Comparison of ENCODE assay signal across 9 cellular contexts in the genomic region with DNA sequence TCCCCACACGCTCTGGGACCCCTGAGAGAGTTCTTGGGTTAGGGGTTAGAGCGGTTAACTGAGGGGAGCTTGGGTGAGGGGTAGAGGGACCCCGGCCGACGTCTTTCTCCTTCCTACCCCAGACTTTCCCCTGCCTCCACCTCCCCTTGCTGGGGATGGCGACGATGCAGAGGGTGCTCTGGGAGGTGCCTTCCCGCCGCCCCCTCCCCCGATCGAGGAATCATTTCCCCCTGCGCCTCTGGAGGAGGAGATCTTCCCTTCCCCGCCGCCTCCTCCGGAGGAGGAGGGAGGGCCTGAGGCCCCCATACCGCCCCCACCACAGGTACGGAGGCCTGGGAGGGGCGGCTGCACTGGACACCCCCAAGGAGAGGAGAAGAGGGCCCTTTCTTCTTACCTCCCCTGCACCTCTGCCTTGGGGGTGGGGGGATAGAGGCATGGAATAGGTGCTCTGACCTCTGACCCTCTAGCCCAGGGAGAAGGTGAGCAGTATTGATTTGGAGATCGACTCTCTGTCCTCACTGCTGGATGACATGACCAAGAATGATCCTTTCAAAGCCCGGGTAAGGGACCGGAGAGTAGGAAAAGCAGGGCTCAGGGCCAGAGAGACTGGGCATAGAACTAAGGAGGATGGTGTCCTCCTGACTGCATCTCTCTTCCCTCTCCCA. TPM values are rescaled to one million over a fixed set of nuclear protein-coding genes. Genes with fewer than 3 reads are reported as not detected.
A peak's percentile ranks its signal among the peaks of the same experiment; 100 is the strongest.
DNase-seq lines count a peak whose midpoint lies in the region; ATAC-seq, FAIRE-seq and TF ChIP-seq lines count a peak whose summit lies in the region.
"Had no signal": no experiment of that assay in that cellular context is flagged by ENCODE, and none has a peak within 500 bp of the region (broad histone marks: within the 10 kb centered on the region; RNA-seq: fewer than 3 reads in every experiment).

No MANE protein-coding gene starts in this region.

- no peaks in the 10 kb centered on the region for H3K9me3 ChIP-seq in A673 (ENCODE audit: low read depth, low read length, poor library complexity, severe bottlenecking)
- H3K9me3 ChIP-seq in muscle layer of colon (ENCODE audit: low read length), result no peaks in the 10 kb centered on the region

- peak overlapping the region; percentile 97 for H3K27ac ChIP-seq in A673 (ENCODE audit: low read depth, low read length, poor library complexity, severe bottlenecking)
- H3K27ac ChIP-seq in cingulate gyrus (ENCODE audit: low read depth, low read length), result peak overlapping the region; percentile 39
- peak overlapping the region; percentile 98 for H3K27ac ChIP-seq in muscle layer of colon (ENCODE audit: low read depth, low read length)

- H3K36me3 ChIP-seq in A673 (ENCODE audit: insufficient read depth, low read length, poor library complexity, severe bottlenecking), result no peaks in the 10 kb centered on the region
- peaks cover 20% of the 10 kb centered on the region for H3K36me3 ChIP-seq in muscle layer of colon (ENCODE audit: insufficient read depth, low read length)

- no TSS peak for BruUV-seq in A673 (replicated peaks; lab: Mats Ljungman, UMichigan)

- H3K9me3 Mint-ChIP-seq in IgD-negative memory B cell, result no peaks in the 10 kb centered on the region

- H3K36me3 Mint-ChIP-seq in IgD-negative memory B cell, result no peaks in the 10 kb centered on the region

- no peak for FAIRE-seq in GM12892 (lab: Jason Lieb, UNC)

- no peaks in the 10 kb centered on the region for H3K27me3 Mint-ChIP-seq in IgD-negative memory B cell

- H3K4me1 ChIP-seq in A673 (ENCODE audit: insufficient read depth, low read length, poor library complexity, severe bottlenecking), result peaks cover 35% of the 10 kb centered on the region
- peaks cover 76% of the 10 kb centered on the region for H3K4me1 ChIP-seq in muscle layer of colon (ENCODE audit: insufficient read depth, low read length)

- H3K9ac ChIP-seq in muscle layer of colon (ENCODE audit: low read length), result peak overlapping the region; percentile 94

- no peak for ATAC-seq in HG02981 (IDR thresholded peaks at IDR 0.05; ENCODE audit: unreplicated experiment)

- TF ChIP-seq POLR2A in GM12892 (IDR thresholded peaks at IDR 0.05; ENCODE audit: low read depth, low read length), result no peak

- peak overlapping the region in 3 of 4 donors; percentile 75 to 86 (median 79) for H3K4me3 Mint-ChIP-seq in IgD-negative memory B cell

- DNase-seq in A673 (ENCODE audit: low spot score), result peak; percentile 13
- DNase-seq in GM12892 (ENCODE audit: insufficient read length), result no peak
- no peak for DNase-seq in effector CD4-positive, alpha-beta T cell
- no peak for DNase-seq in amniotic stem cell (lab: John Stamatoyannopoulos, UW)

- no peak for TF ChIP-seq CTCF in A673 (conservative IDR thresholded peaks at IDR 0.05; ENCODE audit: low read depth, low read length)

- peaks cover 8 to 28% (median 16%) of the 10 kb centered on the region in 3 donors for H3K4me1 Mint-ChIP-seq in IgD-negative memory B cell

- H3K27ac Mint-ChIP-seq in IgD-negative memory B cell, result peak overlapping the region in 2 of 3 donors; percentile 35 to 50

- H3K4me3 ChIP-seq in A673 (ENCODE audit: low read depth, low read length, poor library complexity, severe bottlenecking), result peak overlapping the region; percentile 65
- H3K4me3 ChIP-seq in muscle layer of colon (ENCODE audit: low read depth in 1 of 2, low read length in 2 of 2), result peak overlapping the region; percentile 91 to 94

- POLR2A ChIA-PET in A673 (lab: Charles Lee; ENCODE audit: low non-redundant PET), result no interaction called here

- H3K27me3 ChIP-seq in A673 (replicated peaks; ENCODE audit: insufficient read depth, low read depth, low read length, poor library complexity) (no peaks in the 10 kb centered on the region), muscle layer of colon (ENCODE audit: control insufficient read depth in 1 of 2, insufficient read depth in 2 of 2, low read length in 2 of 2) (no peaks in the 10 kb centered on the region)

- CTCF ChIA-PET in A673 (lab: Charles Lee), result no interaction called here

- intact Hi-C loops in A673 (cut with micrococcal nuclease; ENCODE audit: unreplicated experiment), result no loop called here

RNA-seq across cellular contexts. Expression of gene ZYX, which starts 1.1 kb away (rescaled TPM):
- 130 and 132 TPM in 2 replicates for total RNA-seq in A673 (2021)
- polyA plus RNA-seq in IgD-negative memory B cell, result 51.3 TPM
- polyA plus RNA-seq in GM12892 (2012; ENCODE audit: missing spikeins), result 26.2 TPM

RNA-seq across cellular contexts. Expression of gene FAM131B, which starts 19.7 kb away (rescaled TPM):
- total RNA-seq in A673 (2021), result 1.8 and 1.9 TPM in 2 replicates
- 0.38 TPM for polyA plus RNA-seq in IgD-negative memory B cell
- not detected for polyA plus RNA-seq in GM12892 (2012; ENCODE audit: missing spikeins)

RNA-seq across cellular contexts. Expression of gene EPHA1, which starts 26.4 kb away (rescaled TPM):
- total RNA-seq in A673 (2021), result 1.2 and 1.7 TPM in 2 replicates
- polyA plus RNA-seq in IgD-negative memory B cell, result 0.80 TPM
- 1.5 TPM for polyA plus RNA-seq in GM12892 (2012; ENCODE audit: missing spikeins)
- total RNA-seq: dermis microvascular lymphatic vessel endothelial cell had no signal

Comparison
In these comparisons a context has a peak if more than half of its experiments do, and no peak if none do; other contexts are left out.
1. H3K27ac ChIP-seq: peak in every context shown above with its lines; median percentile 98 in muscle layer of colon; 97 in A673; 39 in cingulate gyrus.